In the genomic region with DNA sequence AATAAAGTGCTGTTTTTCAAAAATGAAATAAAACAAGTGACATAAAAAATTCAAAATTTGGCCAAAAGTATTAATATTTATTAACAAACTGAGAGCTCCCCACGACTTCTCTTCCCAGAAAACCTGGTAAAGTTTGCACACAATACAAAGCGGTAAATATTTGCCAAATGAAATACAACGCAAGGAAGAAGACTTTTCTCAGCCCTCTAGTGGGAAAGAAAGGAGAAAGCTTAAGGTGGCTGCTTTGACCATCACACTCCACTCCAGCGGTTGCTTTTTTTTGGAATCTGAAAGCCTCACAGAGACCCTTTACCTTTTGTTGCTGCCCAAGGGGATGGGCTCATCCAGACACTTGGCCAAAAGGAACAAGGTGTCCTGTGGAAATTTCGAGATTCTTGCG, we compare ENCODE assay signal across 11 cellular contexts. TPM values are rescaled to one million over a fixed set of nuclear protein-coding genes. Genes with fewer than 3 reads are reported as not detected.
DNase-seq lines count a peak whose midpoint lies in the region; ATAC-seq and TF ChIP-seq lines count a peak whose summit lies in the region.
"Had no signal": no experiment of that assay in that cellular context is flagged by ENCODE, and none has a peak within 500 bp of the region (broad histone marks: within the 10 kb centered on the region; RNA-seq: fewer than 3 reads in every experiment).

No MANE protein-coding gene starts in this region.

- no peak overlapping the region for H2AFZ ChIP-seq in OCI-LY1 (ENCODE audit: low read length)

- no peak overlapping the region for H3K4me2 ChIP-seq in OCI-LY1 (ENCODE audit: low read length)

- intact Hi-C loops in left ventricle myocardium superior (cut with micrococcal nuclease) = no loop called here
- intact Hi-C loops in posterior cingulate gyrus (cut with DNase I) = loop anchor here (5.0 kb wide), 1 partner anchor 489 kb away; a partner anchor contains a TSS

- no peaks in the 10 kb centered on the region for H3K9me3 Mint-ChIP-seq in endothelial cell (ENCODE audit: unreplicated experiment)
- no peaks in the 10 kb centered on the region for H3K9me3 Mint-ChIP-seq in type B pancreatic cell

- H3K4me3 ChIP-seq in cardiac muscle cell (no peak overlapping the region), OCI-LY1 (ENCODE audit: low read depth, low read length, poor library complexity, severe bottlenecking) (no peak overlapping the region)

- H3K9me3 ChIP-seq in cardiac muscle cell (ENCODE audit: low read depth) = no peaks in the 10 kb centered on the region
- H3K9me3 ChIP-seq in OCI-LY1 (ENCODE audit: low read length) = no peaks in the 10 kb centered on the region

- H3K4me1 ChIP-seq in cardiac muscle cell (ENCODE audit: low read depth) (peaks cover 6% of the 10 kb centered on the region), OCI-LY1 (ENCODE audit: insufficient read depth, low read length, severe bottlenecking) (peaks cover 32% of the 10 kb centered on the region)

- peaks cover 4% of the 10 kb centered on the region for H3K4me1 Mint-ChIP-seq in endothelial cell (ENCODE audit: unreplicated experiment)
- H3K4me1 Mint-ChIP-seq in type B pancreatic cell (ENCODE audit: unreplicated experiment) = peaks cover 14% of the 10 kb centered on the region

- H3K36me3 Mint-ChIP-seq in endothelial cell (ENCODE audit: low read depth, unreplicated experiment) = no peaks in the 10 kb centered on the region
- no peaks in the 10 kb centered on the region for H3K36me3 Mint-ChIP-seq in type B pancreatic cell

- ATAC-seq in left ventricle myocardium superior (no peak), HG02588 (IDR thresholded peaks at IDR 0.05; ENCODE audit: unreplicated experiment) (no peak)

- H4K20me1 ChIP-seq in OCI-LY1 (ENCODE audit: insufficient read depth, low read length) = no peaks in the 10 kb centered on the region

- H3K27me3 Mint-ChIP-seq in endothelial cell (ENCODE audit: unreplicated experiment) (peaks cover 4% of the 10 kb centered on the region), type B pancreatic cell (no peaks in the 10 kb centered on the region)

- H3K27ac ChIP-seq in cardiac muscle cell (no peak overlapping the region), OCI-LY1 (ENCODE audit: low read depth, low read length, poor library complexity, severe bottlenecking) (no peak overlapping the region)

- H3K36me3 ChIP-seq in cardiac muscle cell (no peaks in the 10 kb centered on the region), OCI-LY1 (ENCODE audit: insufficient read depth, low read length) (no peaks in the 10 kb centered on the region)

- H3K27ac Mint-ChIP-seq in endothelial cell (ENCODE audit: unreplicated experiment) (no peak overlapping the region), type B pancreatic cell (no peak overlapping the region)

- H3K27me3 ChIP-seq in cardiac muscle cell (no peaks in the 10 kb centered on the region), OCI-LY1 (ENCODE audit: insufficient read depth, low read length) (no peaks in the 10 kb centered on the region)

- H3K9ac ChIP-seq in OCI-LY1 (ENCODE audit: low read length) = no peak overlapping the region

- H3K9me2 ChIP-seq in OCI-LY1 (ENCODE audit: low read depth, low read length) = no peaks in the 10 kb centered on the region

- H3F3A ChIP-seq in OCI-LY1 (ENCODE audit: insufficient read depth, low read length) = peaks cover 4% of the 10 kb centered on the region; the same call in 1 of the 2 replicates

- H3K79me2 ChIP-seq in OCI-LY1 (ENCODE audit: insufficient read depth, low read length) = no peaks in the 10 kb centered on the region; the same call in 1 of the 2 replicates

- H3K4me3 Mint-ChIP-seq in endothelial cell (ENCODE audit: unreplicated experiment) (peak overlapping the region; percentile 39), type B pancreatic cell (peak overlapping the region; percentile 80)

- DNase-seq in cardiac muscle cell (ENCODE audit: low read depth in 1 of 2, low spot score in 1 of 2) = peak in 1 of 2 donors; percentile 41
- no peak for DNase-seq in left ventricle myocardium superior
- DNase-seq in endothelial cell (ENCODE audit: low spot score) = no peak
- no peak for DNase-seq in type B pancreatic cell (ENCODE audit: extremely low spot score, unreplicated experiment)
- no peak for DNase-seq in posterior cingulate gyrus
- DNase-seq in GM20000 (ENCODE audit: low spot score) = no peak
- DNase-seq: effector memory CD4-positive, alpha-beta T cell; NCI-H524; substantia nigra had no signal

- TF ChIP-seq CTCF in cardiac muscle cell (IDR thresholded peaks at IDR 0.05; ENCODE audit: low read depth, low read length) (peak; percentile 39), OCI-LY1 (IDR thresholded peaks at IDR 0.05; ENCODE audit: low read length) (peak; percentile 18; the same call in 1 of the 2 replicates), endothelial cell (IDR thresholded peaks at IDR 0.05; ENCODE audit: unreplicated experiment) (no peak), type B pancreatic cell (conservative IDR thresholded peaks at IDR 0.05) (peak; percentile 61), GM20000 (IDR thresholded peaks at IDR 0.05; ENCODE audit: extremely low read depth, missing control alignments) (no peak)

RNA-seq across cellular contexts. Expression of a gene that starts 1.1 kb away (rescaled TPM):
- total RNA-seq in cardiac muscle cell (11.6 and 23.2 TPM in 2 replicates), left ventricle myocardium superior (7.9 TPM), endothelial cell (ENCODE audit: unreplicated experiment) (11.0 TPM), type B pancreatic cell (ENCODE audit: low replicate concordance) (16.9 and 18.0 TPM in 2 replicates)
- 7.4 and 13.4 TPM in 2 replicates for polyA plus RNA-seq in cardiac muscle cell

Comparison
In these comparisons a context has a peak if more than half of its experiments do, and no peak if none do; other contexts are left out.
1. CTCF ChIP-seq: peak in cardiac muscle cell (single experiment), OCI-LY1 (single experiment) and type B pancreatic cell (single experiment); none in endothelial cell (single experiment) and GM20000 (single experiment).